In genomic region chr10:11863353-11864105, GRCh38 we compare ENCODE assay signal across 9 cellular contexts. TPM values are rescaled to one million over a fixed set of nuclear protein-coding genes. Genes with fewer than 3 reads are reported as not detected.
A peak's percentile ranks its signal among the peaks of the same experiment; 100 is the strongest.
DNase-seq lines count a peak whose midpoint lies in the region; ATAC-seq and TF ChIP-seq lines count a peak whose summit lies in the region.
"Had no signal": no experiment of that assay in that cellular context is flagged by ENCODE, and none has a peak within 500 bp of the region (broad histone marks: within the 10 kb centered on the region; RNA-seq: fewer than 3 reads in every experiment).

No MANE protein-coding gene starts in this region.

- no peaks in the 10 kb centered on the region for H3K9me3 Mint-ChIP-seq in endothelial cell (ENCODE audit: unreplicated experiment)

- H3K27me3 Mint-ChIP-seq in endothelial cell (ENCODE audit: unreplicated experiment) = peaks cover 1% of the 10 kb centered on the region

- peak overlapping the region; percentile 71 for H2AFZ ChIP-seq in osteoblast (ENCODE audit: low read length)

- ATAC-seq in HG03095 (IDR thresholded peaks at IDR 0.05; ENCODE audit: unreplicated experiment) = peak; percentile 96
- ATAC-seq: Panc1 had no signal

- no peaks in the 10 kb centered on the region for H3K4me1 ChIP-seq in osteoblast (ENCODE audit: insufficient read depth, low read length)

- no peak overlapping the region for H3K27ac Mint-ChIP-seq in endothelial cell (ENCODE audit: unreplicated experiment)

- no peaks in the 10 kb centered on the region for H3K36me3 Mint-ChIP-seq in endothelial cell (ENCODE audit: low read depth, unreplicated experiment)

- H3K4me2 ChIP-seq in osteoblast (ENCODE audit: insufficient read depth, low read length) = peak overlapping the region; percentile 67

- TF ChIP-seq CTCF in osteoblast (IDR thresholded peaks at IDR 0.05; ENCODE audit: extremely low read depth, low read depth, low read length) (no peak), endothelial cell (IDR thresholded peaks at IDR 0.05; ENCODE audit: unreplicated experiment) (no peak)

- no peaks in the 10 kb centered on the region for H3K27me3 ChIP-seq in osteoblast (ENCODE audit: insufficient read depth, low read length)

- H3K36me3 ChIP-seq in osteoblast (ENCODE audit: insufficient read depth, low read length) = no peaks in the 10 kb centered on the region

- no peak overlapping the region for H3K4me3 Mint-ChIP-seq in endothelial cell (ENCODE audit: unreplicated experiment)

- no peaks in the 10 kb centered on the region for H4K20me1 ChIP-seq in osteoblast (ENCODE audit: insufficient read depth, low read length)

- no peaks in the 10 kb centered on the region for H3K9me3 ChIP-seq in osteoblast (ENCODE audit: low read depth, low read length)

- no peaks in the 10 kb centered on the region for H3K4me1 Mint-ChIP-seq in endothelial cell (ENCODE audit: unreplicated experiment)

- DNase-seq in DMS79 treated with DMSO at 0.1 percent for 48 hours (lab: John Stamatoyannopoulos, UW) (peak; percentile 21), DMS79 (lab: John Stamatoyannopoulos, UW) (no peak), T-helper 22 cell (ENCODE audit: low read depth) (peak; percentile 14), osteoblast (ENCODE audit: insufficient read length, low spot score, missing footprints) (peak; percentile 35), SK-N-DZ (ENCODE audit: low spot score) (no peak), NCI-H128 (lab: John Stamatoyannopoulos, UW; ENCODE audit: unreplicated experiment) (no peak), endothelial cell (ENCODE audit: low spot score) (no peak)

- no peak overlapping the region for H3K27ac ChIP-seq in osteoblast (ENCODE audit: low read depth, low read length)

- peak overlapping the region; percentile 56 for H3K4me3 ChIP-seq in osteoblast (ENCODE audit: insufficient read depth, low read length)

- H3K79me2 ChIP-seq in osteoblast (ENCODE audit: insufficient read depth, low read length) = no peaks in the 10 kb centered on the region

RNA-seq across cellular contexts. Expression of gene PROSER2, which starts 40.4 kb away (rescaled TPM):
- total RNA-seq in osteoblast (4.4 and 6.9 TPM in 2 replicates), endothelial cell (ENCODE audit: unreplicated experiment) (5.7 TPM)
- polyA plus RNA-seq in SK-N-DZ (2014; cell fraction: cytosol; rRNA removed) = 0.03 TPM in 1 of 2 replicates, not detected in the other
- polyA plus RNA-seq in SK-N-DZ (2014; cell fraction: nucleus; rRNA removed) = not detected in 2 replicates

Comparison
In these comparisons a context has a peak if more than half of its experiments do, and no peak if none do; other contexts are left out.
1. DNase-seq: peak in DMS79 treated with DMSO at 0.1 percent for 48 hours (single experiment), T-helper 22 cell (single experiment) and osteoblast (single experiment); none in DMS79 (single experiment), SK-N-DZ (single experiment), NCI-H128 (single experiment) and endothelial cell (single experiment).